Comparison of ENCODE assay signal across 8 cellular contexts in the genomic region with DNA sequence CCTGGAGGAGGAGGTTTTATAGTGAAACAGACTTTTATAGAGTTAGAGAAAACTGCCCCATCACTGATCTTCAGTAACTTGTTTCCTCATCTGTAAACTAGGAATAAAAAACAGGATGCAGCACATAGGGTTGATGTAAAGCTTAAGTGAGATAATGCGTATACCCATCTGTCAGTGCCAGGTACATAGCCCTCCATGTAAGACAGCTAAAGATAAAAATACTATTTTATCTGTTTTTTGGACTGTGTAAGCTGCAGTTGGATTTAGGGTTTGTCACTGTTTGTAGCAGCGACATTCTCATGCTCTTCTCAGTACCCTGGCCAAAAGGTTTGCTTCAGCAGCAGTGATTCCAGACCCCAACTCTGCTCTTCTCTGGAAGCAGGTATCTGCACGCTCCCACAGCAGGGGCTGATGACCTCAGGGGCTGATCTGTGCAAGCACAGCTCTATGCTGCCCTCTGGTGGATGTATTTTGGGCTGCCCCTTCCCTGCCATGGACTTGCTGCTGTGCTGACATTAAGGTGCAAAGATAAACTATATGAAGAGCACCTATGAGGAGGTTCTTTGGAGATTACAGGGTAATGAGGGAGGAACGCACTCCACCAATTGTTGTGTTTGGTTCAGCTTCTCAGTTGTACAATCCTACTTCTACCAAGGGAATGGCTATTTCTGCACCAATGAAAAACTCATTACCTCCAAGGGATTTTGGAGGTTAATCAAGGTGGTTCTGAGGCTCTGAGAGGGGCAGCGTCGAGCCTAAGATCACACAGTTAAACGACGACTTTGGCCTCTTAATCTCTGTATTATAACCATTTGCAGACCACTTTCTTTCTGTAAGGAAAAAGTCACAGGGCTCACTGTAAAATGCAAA. TPM values are rescaled to one million over a fixed set of nuclear protein-coding genes. Genes with fewer than 3 reads are reported as not detected.
DNase-seq lines count a peak whose midpoint lies in the region; ATAC-seq and TF ChIP-seq lines count a peak whose summit lies in the region.

No MANE protein-coding gene starts in this region.

- no peak for TF ChIP-seq POLR2A in gastroesophageal sphincter (IDR thresholded peaks at IDR 0.05)

- H3K36me3 ChIP-seq in gastroesophageal sphincter (no peaks in the 10 kb centered on the region), tibial artery (no peaks in the 10 kb centered on the region)

- no peak overlapping the region for H3K27ac Mint-ChIP-seq in osteocyte (ENCODE audit: unreplicated experiment)

- ATAC-seq in GM21825 (IDR thresholded peaks at IDR 0.05; ENCODE audit: unreplicated experiment) (peak; percentile 69), gastroesophageal sphincter (peak; percentile 85)

- H3K36me3 Mint-ChIP-seq in osteocyte (ENCODE audit: unreplicated experiment) = no peaks in the 10 kb centered on the region

- H3K9me3 Mint-ChIP-seq in osteocyte (ENCODE audit: unreplicated experiment) = no peaks in the 10 kb centered on the region

- peaks cover 10% of the 10 kb centered on the region for H3K4me1 Mint-ChIP-seq in osteocyte (ENCODE audit: unreplicated experiment)

- H3K9me3 ChIP-seq in gastroesophageal sphincter (no peaks in the 10 kb centered on the region), tibial artery (no peaks in the 10 kb centered on the region)

- H3K4me1 ChIP-seq in gastroesophageal sphincter (peaks cover 0 to 7% (median 0%) of the 10 kb centered on the region in 3 donors), tibial artery (peaks cover 0 to 6% (median 0%) of the 10 kb centered on the region in 4 donors)

- 36 to 51% methylated on average over 7 to 8 of the region's 8 CpGs for WGBS in gastroesophageal sphincter (ENCODE audit: low coverage in 1 of 2), 2 donors

- intact Hi-C loops in tibial artery (cut with DNase I; ENCODE audit: low total_unique reads) = loop anchor here (5.0 to 10.0 kb wide), 3 partner anchors 423 to 903 kb away; a partner anchor contains a TSS

- peak; percentile 73 for DNase-seq in EL
- DNase-seq in LHCN-M2 (ENCODE audit: low read depth) = peak; percentile 67
- peak; percentile 87 for DNase-seq in RWPE1 (ENCODE audit: low spot score)
- DNase-seq in activated T-helper 9 cell treated with anti-CD3 and anti-CD28 coated beads, Interleukin-2, amount 50 U/mL, for 16 hours (ENCODE audit: low read depth) = peak; percentile 75
- DNase-seq in osteocyte (ENCODE audit: extremely low spot score, unreplicated experiment) = peak; percentile 90
- DNase-seq in tibial artery = peak; percentile 80 to 86

- POLR2A ChIA-PET in RWPE1 (lab: Yijun Ruan, JAX; ENCODE audit: low non-redundant PET) = interaction anchor here (0.5 kb wide), 1 partner anchor 741 kb away, joined by 3 read pairs; no protein-coding TSS in a partner anchor

- no peak for TF ChIP-seq EP300 in gastroesophageal sphincter (IDR thresholded peaks at IDR 0.05)

- no peak overlapping the region for H3K4me3 ChIP-seq in gastroesophageal sphincter
- no peak overlapping the region for H3K4me3 ChIP-seq in tibial artery

- H3K4me3 Mint-ChIP-seq in osteocyte (ENCODE audit: unreplicated experiment) = no peak overlapping the region

- H3K27ac ChIP-seq in RWPE1 = no peak overlapping the region
- no peak overlapping the region for H3K27ac ChIP-seq in gastroesophageal sphincter
- H3K27ac ChIP-seq in tibial artery = no peak overlapping the region

- H3K27me3 Mint-ChIP-seq in osteocyte (ENCODE audit: unreplicated experiment) = no peaks in the 10 kb centered on the region

- TF ChIP-seq CTCF in RWPE1 (conservative IDR thresholded peaks at IDR 0.05; ENCODE audit: low read depth) (peak; percentile 96), gastroesophageal sphincter (IDR thresholded peaks at IDR 0.05) (peak; percentile 94 to 98 (median 95)), osteocyte (IDR thresholded peaks at IDR 0.05) (peak; percentile 98), tibial artery (IDR thresholded peaks at IDR 0.05) (peak; percentile 88 to 94)

- CTCF ChIA-PET in RWPE1 (lab: Yijun Ruan, JAX) = interaction anchor here (0.5 to 1.3 kb wide), 16 partner anchors 10 to 1062 kb away, joined by 3 to 5 read pairs (median 3); a partner anchor contains a TSS

- H3K27me3 ChIP-seq in gastroesophageal sphincter = no peaks in the 10 kb centered on the region
- no peaks in the 10 kb centered on the region for H3K27me3 ChIP-seq in tibial artery

RNA-seq across cellular contexts. Expression of a gene that starts 13.1 kb away (rescaled TPM):
- total RNA-seq in LHCN-M2 (2014; rRNA removed) (not detected in 2 replicates), gastroesophageal sphincter (not detected), osteocyte (not detected in 2 replicates)
- polyA plus RNA-seq in LHCN-M2 (2012) = not detected
